In genomic region chr9:121399883-121400607, GRCh38 we compare ENCODE assay signal across 9 cellular contexts. TPM values are rescaled to one million over a fixed set of nuclear protein-coding genes. Genes with fewer than 3 reads are reported as not detected.
DNase-seq lines count a peak whose midpoint lies in the region; ATAC-seq and TF ChIP-seq lines count a peak whose summit lies in the region.
"Had no signal": no experiment of that assay in that cellular context is flagged by ENCODE, and none has a peak within 500 bp of the region (broad histone marks: within the 10 kb centered on the region; RNA-seq: fewer than 3 reads in every experiment).

No MANE protein-coding gene starts in this region.

- TF ChIP-seq POLR2A in Peyer's patch (IDR thresholded peaks at IDR 0.05), result no peak

- no peaks in the 10 kb centered on the region for H3K79me1 ChIP-seq in mesendoderm (ENCODE audit: low read length)

- no CpG with 5 or more reads among the region's 9 CpGs for whole genome bisulfite sequencing in mesendoderm (ENCODE audit: extremely low coverage, insufficient coverage, low lambda C conversion rate)

- DNase-seq in GDM1 (lab: John Stamatoyannopoulos, UW) (peak; percentile 63), LoVo (ENCODE audit: low spot score) (peak; percentile 72), Peyer's patch (no peak), mesendoderm (peak; percentile 76), NK-92 (lab: John Stamatoyannopoulos, UW; ENCODE audit: unreplicated experiment) (no peak)
- peak; percentile 6 to 33 (median 10) for DNase-seq in effector memory CD8-positive, alpha-beta T cell
- DNase-seq: activated T-cell treated with anti-CD3 and anti-CD28 coated beads, Interleukin-2, amount 50 U/mL, for 4 hours had no signal

- no peaks in the 10 kb centered on the region for H3K4me1 Mint-ChIP-seq in effector memory CD8-positive, alpha-beta T cell (ENCODE audit: low read depth in 2 of 2)

- H3K18ac ChIP-seq in mesendoderm (ENCODE audit: low read length), result no peak overlapping the region

- H2BK15ac ChIP-seq in mesendoderm (replicated peaks; ENCODE audit: low read depth), result no peak overlapping the region

- no peak overlapping the region for H3K27ac Mint-ChIP-seq in effector memory CD8-positive, alpha-beta T cell

- no peak overlapping the region for H3K4ac ChIP-seq in mesendoderm (ENCODE audit: low read depth, low read length)

- no peak overlapping the region for H3K4me2 ChIP-seq in mesendoderm (ENCODE audit: low read length)

- H3K9me3 ChIP-seq in Peyer's patch, result no peaks in the 10 kb centered on the region

- H3K36me3 Mint-ChIP-seq in effector memory CD8-positive, alpha-beta T cell (ENCODE audit: insufficient read depth), result no peaks in the 10 kb centered on the region

- no peak overlapping the region for H2BK120ac ChIP-seq in mesendoderm (ENCODE audit: low read depth, low read length)

- H2AK5ac ChIP-seq in mesendoderm (ENCODE audit: low read length), result no peak overlapping the region

- H3K27me3 ChIP-seq in Peyer's patch, result no peaks in the 10 kb centered on the region
- no peaks in the 10 kb centered on the region for H3K27me3 ChIP-seq in mesendoderm (ENCODE audit: insufficient read depth, low read length, poor library complexity)

- peak; percentile 62 for ATAC-seq in effector memory CD8-positive, alpha-beta T cell (replicated peaks)
- ATAC-seq in GM19328 (IDR thresholded peaks at IDR 0.05; ENCODE audit: unreplicated experiment), result no peak
- no peak for ATAC-seq in activated CD4-positive, CD25-positive, alpha-beta regulatory T cell treated with anti-CD3 and anti-CD28 coated beads, Interleukin-2, amount 50 U/mL, for 24 hours

- no peak overlapping the region for H2BK5ac ChIP-seq in mesendoderm (ENCODE audit: low read length)

- no peak overlapping the region for H4K5ac ChIP-seq in mesendoderm (ENCODE audit: low read length)

- peaks cover 0 to 4% of the 10 kb centered on the region in 2 donors for H3K27me3 Mint-ChIP-seq in effector memory CD8-positive, alpha-beta T cell

- H3K56ac ChIP-seq in mesendoderm (ENCODE audit: low read length), result no peak overlapping the region

- no peak overlapping the region for H4K8ac ChIP-seq in mesendoderm (ENCODE audit: low read depth, low read length)

- H3K27ac ChIP-seq in Peyer's patch (no peak overlapping the region), mesendoderm (ENCODE audit: low read depth, low read length) (no peak overlapping the region)

- H3K4me1 ChIP-seq in Peyer's patch, result no peaks in the 10 kb centered on the region
- no peaks in the 10 kb centered on the region for H3K4me1 ChIP-seq in mesendoderm (ENCODE audit: control insufficient read depth, low read depth, low read length)

- no peak overlapping the region for H3K4me3 ChIP-seq in Peyer's patch
- no peak overlapping the region for H3K4me3 ChIP-seq in mesendoderm (ENCODE audit: low read length)

- TF ChIP-seq CTCF in Peyer's patch (IDR thresholded peaks at IDR 0.05), result peak; percentile 61 to 92 (median 86)

- H3K4me3 Mint-ChIP-seq in effector memory CD8-positive, alpha-beta T cell, result no peak overlapping the region
- H3K4me3 Mint-ChIP-seq: activated T-cell treated with anti-CD3 and anti-CD28 coated beads, Interleukin-2, amount 50 U/mL, for 4 hours had no signal

- H3K36me3 ChIP-seq in Peyer's patch, result no peaks in the 10 kb centered on the region
- no peaks in the 10 kb centered on the region for H3K36me3 ChIP-seq in mesendoderm (ENCODE audit: control insufficient read depth, insufficient read depth, low read length)

- H3K9me3 Mint-ChIP-seq in effector memory CD8-positive, alpha-beta T cell, result no peaks in the 10 kb centered on the region
- H3K9me3 Mint-ChIP-seq: activated T-cell treated with anti-CD3 and anti-CD28 coated beads, Interleukin-2, amount 50 U/mL, for 4 hours had no signal

- H3K23ac ChIP-seq in mesendoderm (ENCODE audit: low read length), result no peak overlapping the region

- no peaks in the 10 kb centered on the region for H3K79me2 ChIP-seq in mesendoderm (ENCODE audit: control insufficient read depth, insufficient read depth, low read length)

- no peak overlapping the region for H3K9ac ChIP-seq in mesendoderm (ENCODE audit: low read length)

RNA-seq across cellular contexts. Expression of gene STOM, which starts 30.0 kb away (rescaled TPM):
- 10 to 100 TPM; 30.5 to 60.1 (median 47.2) TPM for total RNA-seq in Peyer's patch
- polyA plus RNA-seq in mesendoderm (2013, experiment 1 of 2), result 23.0 TPM
- polyA plus RNA-seq in mesendoderm (2013, experiment 2 of 2), result 22.2 TPM

Comparison
In these comparisons a context has a peak if more than half of its experiments do, and no peak if none do; other contexts are left out.
1. DNase-seq: peak in GDM1 (single experiment), LoVo (single experiment), effector memory CD8-positive, alpha-beta T cell (3 of 3) and mesendoderm (single experiment); none in Peyer's patch (0 of 3) and NK-92 (single experiment).